In genomic region chr5:109191153-109191558, GRCh38 we compare ENCODE assay signal across 9 cellular contexts.
DNase-seq lines count a peak whose midpoint lies in the region; ATAC-seq, FAIRE-seq and TF ChIP-seq lines count a peak whose summit lies in the region.
"Had no signal": no experiment of that assay in that cellular context is flagged by ENCODE, and none has a peak within 500 bp of the region (broad histone marks: within the 10 kb centered on the region; RNA-seq: fewer than 3 reads in every experiment).

No MANE protein-coding gene starts in this region.

- H3K9me3 ChIP-seq in CD4-positive, alpha-beta T cell (ENCODE audit: control insufficient read depth, low read length), result no peaks in the 10 kb centered on the region
- H3K9me3 ChIP-seq: pancreas had no signal

- no peak overlapping the region for H3K27ac ChIP-seq in CD4-positive, alpha-beta T cell (ENCODE audit: low read depth, low read length)
- H3K27ac ChIP-seq: pancreas had no signal

- ATAC-seq in GM18498 (IDR thresholded peaks at IDR 0.05; ENCODE audit: unreplicated experiment) (peak; percentile 65), HG02623 (IDR thresholded peaks at IDR 0.05; ENCODE audit: unreplicated experiment) (no peak)
- ATAC-seq in CD4-positive, alpha-beta T cell (ENCODE audit: poor library complexity), result no peak

- CTCF ChIA-PET in CD4-positive, alpha-beta T cell (lab: Charles Lee), result no interaction called here

- TF ChIP-seq CTCF in CD4-positive, alpha-beta T cell (IDR thresholded peaks at IDR 0.05), result no peak

- no peak overlapping the region for H3K27ac Mint-ChIP-seq in CD4-positive, alpha-beta T cell

- no peak for TF ChIP-seq POLR2A in GM12892 (IDR thresholded peaks at IDR 0.05; ENCODE audit: low read depth, low read length)

- no peak overlapping the region for H3K4me3 Mint-ChIP-seq in CD4-positive, alpha-beta T cell

- no peaks in the 10 kb centered on the region for H3K27me3 Mint-ChIP-seq in CD4-positive, alpha-beta T cell

- POLR2A ChIA-PET in CD4-positive, alpha-beta T cell (lab: Charles Lee), result no interaction called here

- intact Hi-C loops in CD4-positive, alpha-beta T cell (cut with DNase I, micrococcal nuclease), result no loop called here

- H3K9me3 Mint-ChIP-seq in CD4-positive, alpha-beta T cell, result no peaks in the 10 kb centered on the region

- peaks cover 4% of the 10 kb centered on the region for H3K4me1 Mint-ChIP-seq in CD4-positive, alpha-beta T cell (ENCODE audit: low read depth)

- no peaks in the 10 kb centered on the region for H3K27me3 ChIP-seq in CD4-positive, alpha-beta T cell (ENCODE audit: control insufficient read depth, insufficient read depth, low read length)
- H3K27me3 ChIP-seq: pancreas had no signal

- no peak for FAIRE-seq in GM12892 (lab: Jason Lieb, UNC)
- FAIRE-seq: pancreas had no signal

- H3K36me3 Mint-ChIP-seq in CD4-positive, alpha-beta T cell (ENCODE audit: low read depth), result peaks cover 18% of the 10 kb centered on the region

- DNase-seq in HCEC 1CT, result peak; percentile 48
- DNase-seq in RPMI7951 (ENCODE audit: low read depth), result peak; percentile 31
- peak; percentile 77 for DNase-seq in iris pigment epithelial cell (ENCODE audit: low read depth)
- no peak for DNase-seq in stimulated activated CD4-positive, alpha-beta T cell treated with anti-CD3 and anti-CD28 coated beads, Interleukin-4, amount 100 ng/mL, for 24 hours
- DNase-seq in GM12892 (ENCODE audit: insufficient read length), result no peak
- no peak for DNase-seq in CD4-positive, alpha-beta T cell
- DNase-seq: pancreas had no signal

Comparison
In these comparisons a context has a peak if more than half of its experiments do, and no peak if none do; other contexts are left out.
1. DNase-seq: peak in HCEC 1CT (single experiment), RPMI7951 (single experiment) and iris pigment epithelial cell (single experiment); none in stimulated activated CD4-positive, alpha-beta T cell treated with anti-CD3 and anti-CD28 coated beads, Interleukin-4, amount 100 ng/mL, for 24 hours (single experiment), GM12892 (single experiment) and CD4-positive, alpha-beta T cell (0 of 10).